In the genomic region with DNA sequence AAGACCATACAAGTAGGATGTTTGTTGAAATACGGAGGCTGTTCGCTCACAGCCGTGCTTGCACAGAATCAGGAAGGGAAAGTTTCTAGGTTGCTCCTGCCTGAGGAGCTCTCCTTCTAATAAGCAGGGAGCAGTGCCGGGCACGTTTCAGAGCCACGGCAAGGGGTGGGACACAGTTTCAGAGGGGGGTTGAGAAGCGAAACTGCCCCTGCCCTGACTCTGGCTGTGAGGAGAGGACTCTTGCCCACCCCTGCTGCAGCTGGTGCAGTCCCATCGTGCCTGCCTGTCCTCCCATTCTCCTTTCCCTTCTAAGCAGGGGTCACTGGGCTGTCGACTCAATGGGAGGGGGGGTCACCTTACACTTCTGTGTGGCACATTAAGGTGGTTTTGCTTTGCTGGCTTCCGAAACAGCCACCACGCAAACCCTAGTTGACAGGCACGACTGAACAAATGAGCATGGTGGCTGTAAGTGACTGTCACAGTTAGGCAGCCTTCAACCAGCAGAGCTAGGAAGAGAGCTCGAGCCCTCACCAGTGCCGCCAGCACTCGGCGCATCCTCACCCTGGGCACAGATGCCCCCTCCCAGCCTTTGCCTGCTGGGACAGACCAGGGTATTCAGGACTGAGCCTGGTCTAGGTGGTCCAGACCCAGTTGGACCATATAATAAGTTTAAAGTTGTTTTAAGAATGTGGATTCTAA, we compare ENCODE assay signal across 30 cellular contexts. TPM values are rescaled to one million over a fixed set of nuclear protein-coding genes. Genes with fewer than 3 reads are reported as not detected.
A peak's percentile ranks its signal among the peaks of the same experiment; 100 is the strongest.
DNase-seq lines count a peak whose midpoint lies in the region; ATAC-seq and TF ChIP-seq lines count a peak whose summit lies in the region.
"Had no signal": no experiment of that assay in that cellular context is flagged by ENCODE, and none has a peak within 500 bp of the region (broad histone marks: within the 10 kb centered on the region; RNA-seq: fewer than 3 reads in every experiment).

No MANE protein-coding gene starts in this region.

- H3K27ac ChIP-seq in Panc1 (ENCODE audit: low read length) (no peak overlapping the region), lower lobe of right lung (no peak overlapping the region)
- H3K27ac ChIP-seq in effector memory CD4-positive, alpha-beta T cell (ENCODE audit: insufficient read depth, low read length, poor library complexity, severe bottlenecking) = no peak overlapping the region
- H3K27ac ChIP-seq: ovary, tibial nerve had no signal

- no peak overlapping the region for H3K4me3 Mint-ChIP-seq in stimulated activated naive CD8-positive, alpha-beta T cell treated with anti-CD3 and anti-CD28 coated beads, Interleukin-15, Interleukin-2, amounts not matched to agents 100 ng/mL and 50 ng/mL, for 24 hours
- no peak overlapping the region for H3K4me3 Mint-ChIP-seq in stimulated activated naive CD8-positive, alpha-beta T cell treated with anti-CD3 and anti-CD28 coated beads, Interleukin-15, amount 100 ng/mL, for 72 hours
- H3K4me3 Mint-ChIP-seq: activated T-cell treated with anti-CD3 and anti-CD28 coated beads, Interleukin-2, amount 50 U/mL, for 72 hours; dendritic cell treated with granulocyte-macrophage colony-stimulating factor and Interleukin-4, amounts not matched to agents 40 ng/mL and 50 ng/mL, for 4 days; endodermal cell; natural killer cell treated with Interleukin-12 subunit alpha and Interleukin-12 subunit beta and Interleukin-15 and Interleukin-18, amount 100 ng/mL, for 72 hours had no signal

- no peaks in the 10 kb centered on the region for H3K9me3 Mint-ChIP-seq in stimulated activated naive CD8-positive, alpha-beta T cell treated with anti-CD3 and anti-CD28 coated beads, Interleukin-15, Interleukin-2, amounts not matched to agents 100 ng/mL and 50 ng/mL, for 24 hours
- no peaks in the 10 kb centered on the region for H3K9me3 Mint-ChIP-seq in stimulated activated naive CD8-positive, alpha-beta T cell treated with anti-CD3 and anti-CD28 coated beads, Interleukin-15, amount 100 ng/mL, for 72 hours
- H3K9me3 Mint-ChIP-seq: activated T-cell treated with anti-CD3 and anti-CD28 coated beads, Interleukin-2, amount 50 U/mL, for 72 hours; dendritic cell treated with granulocyte-macrophage colony-stimulating factor and Interleukin-4, amounts not matched to agents 40 ng/mL and 50 ng/mL, for 4 days; endodermal cell; natural killer cell treated with Interleukin-12 subunit alpha and Interleukin-12 subunit beta and Interleukin-15 and Interleukin-18, amount 100 ng/mL, for 72 hours had no signal

- H3K4me1 ChIP-seq in Panc1 (ENCODE audit: control insufficient read depth, insufficient read depth, low read length) (no peaks in the 10 kb centered on the region), lower lobe of right lung (no peaks in the 10 kb centered on the region)
- H3K4me1 ChIP-seq in effector memory CD4-positive, alpha-beta T cell (ENCODE audit: control insufficient read depth, insufficient read depth, low read length, poor library complexity, severe bottlenecking) = peaks cover 6% of the 10 kb centered on the region
- H3K4me1 ChIP-seq: tibial nerve had no signal

- in situ Hi-C loops in Panc1 (cut with HindIII; ENCODE audit: low pct_unique_long_range_greater_than_20kb, low sequenced_read_pairs) = no loop called here

- POLR2A ChIA-PET in Panc1 (lab: Charles Lee) = no interaction called here

- no peaks in the 10 kb centered on the region for H3K36me3 ChIP-seq in Panc1 (ENCODE audit: control insufficient read depth, insufficient read depth, low read length)
- peaks cover 24% of the 10 kb centered on the region for H3K36me3 ChIP-seq in lower lobe of right lung
- H3K36me3 ChIP-seq in effector memory CD4-positive, alpha-beta T cell (ENCODE audit: control insufficient read depth, insufficient read depth, low read length) = peaks cover 21% of the 10 kb centered on the region
- H3K36me3 ChIP-seq: ovary had no signal

- H3K4me3 ChIP-seq in Panc1 (ENCODE audit: low read depth in 2 of 2, low read length in 2 of 2) (no peak overlapping the region), lower lobe of right lung (no peak overlapping the region)
- no peak overlapping the region for H3K4me3 ChIP-seq in effector memory CD4-positive, alpha-beta T cell (ENCODE audit: insufficient read depth, low read depth, low read length, poor library complexity, severe bottlenecking)
- H3K4me3 ChIP-seq: ovary, tibial nerve had no signal

- BruUV-seq in Panc1 (replicated peaks; lab: Mats Ljungman, UMichigan) = no TSS peak

- H3K36me3 Mint-ChIP-seq in stimulated activated naive CD8-positive, alpha-beta T cell treated with anti-CD3 and anti-CD28 coated beads, Interleukin-15, Interleukin-2, amounts not matched to agents 100 ng/mL and 50 ng/mL, for 24 hours (ENCODE audit: low read depth) = peaks cover 7% of the 10 kb centered on the region
- H3K36me3 Mint-ChIP-seq: natural killer cell treated with Interleukin-12 subunit alpha and Interleukin-12 subunit beta and Interleukin-15 and Interleukin-18, amount 100 ng/mL, for 72 hours had no signal

- DNase-seq in stimulated activated naive CD8-positive, alpha-beta T cell treated with anti-CD3 and anti-CD28 coated beads, Interleukin-15, amount 100 ng/mL, for 72 hours = no peak
- DNase-seq in Panc1 (ENCODE audit: low read depth, low spot score) = no peak
- DNase-seq in lower lobe of right lung = peak; percentile 13
- DNase-seq in NOMO-1 treated with dmso at 0.1 percent for 144 hours (lab: John Stamatoyannopoulos, UW; ENCODE audit: unreplicated experiment) = no peak
- no peak for DNase-seq in effector memory CD4-positive, alpha-beta T cell
- DNase-seq: activated CD4-positive, alpha-beta T cell treated with anti-CD3 and anti-CD28 coated beads, Interleukin-2, amount 50 U/mL, for 4 hours; activated naive CD4-positive, alpha-beta T cell treated with Interleukin-2 at 50 U/mL for 16 hours; activated T-cell treated with anti-CD3 and anti-CD28 coated beads, Interleukin-2, amount 50 U/mL, for 72 hours; central memory CD4-positive, alpha-beta T cell; COR-L47; endodermal cell; foreskin melanocyte; kidney glomerular epithelial cell; mammary epithelial cell; NCI-H1436; NCI-H2081; NCI-H748 treated with DMSO at 0.1 percent for 48 hours; RPMI8226; stimulated activated CD4-positive, alpha-beta T cell treated with anti-CD3 and anti-CD28 coated beads, Interleukin-12 subunit alpha, Interleukin-12 subunit beta, amount 100 ng/mL, for 4 hours; stimulated activated CD4-positive, alpha-beta T cell treated with anti-CD3 and anti-CD28 coated beads, Interleukin-4, amount 100 ng/mL, for 1 hour had no signal

- H3K4me1 Mint-ChIP-seq in stimulated activated naive CD8-positive, alpha-beta T cell treated with anti-CD3 and anti-CD28 coated beads, Interleukin-15, Interleukin-2, amounts not matched to agents 100 ng/mL and 50 ng/mL, for 24 hours (ENCODE audit: low read depth) = no peaks in the 10 kb centered on the region
- H3K4me1 Mint-ChIP-seq in stimulated activated naive CD8-positive, alpha-beta T cell treated with anti-CD3 and anti-CD28 coated beads, Interleukin-15, amount 100 ng/mL, for 72 hours = peaks cover 17% of the 10 kb centered on the region
- H3K4me1 Mint-ChIP-seq: endodermal cell had no signal

- intact Hi-C loops in Panc1 (cut with micrococcal nuclease; ENCODE audit: unreplicated experiment) = no loop called here
- intact Hi-C loops in lower lobe of right lung (cut with DNase I) = no loop called here

- no peak for ATAC-seq in stimulated activated naive CD8-positive, alpha-beta T cell treated with anti-CD3 and anti-CD28 coated beads, Interleukin-15, amount 100 ng/mL, for 72 hours
- 0 out of 2 replicates have a peak, but pooled peaks have one; percentile 22 for ATAC-seq in Panc1
- ATAC-seq in lower lobe of right lung = no peak
- no peak for ATAC-seq in GM21360 (IDR thresholded peaks at IDR 0.05; ENCODE audit: unreplicated experiment)
- ATAC-seq: activated CD4-positive, CD25-positive, alpha-beta regulatory T cell treated with anti-CD3 and anti-CD28 coated beads, Interleukin-2, amount 50 U/mL, for 24 hours; activated T-cell treated with anti-CD3 and anti-CD28 coated beads, Interleukin-2, amount 50 U/mL, for 72 hours; HCT116; HepG2; natural killer cell treated with Interleukin-12 subunit alpha and Interleukin-12 subunit beta and Interleukin-15 and Interleukin-18, amount 100 ng/mL, for 72 hours had no signal

- no peaks in the 10 kb centered on the region for H3K27me3 ChIP-seq in Panc1 (ENCODE audit: control insufficient read depth, insufficient read depth, low read length)
- peaks cover 15% of the 10 kb centered on the region for H3K27me3 ChIP-seq in lower lobe of right lung (ENCODE audit: low read depth)
- H3K27me3 ChIP-seq in effector memory CD4-positive, alpha-beta T cell (replicated peaks; ENCODE audit: control insufficient read depth, insufficient read depth, low read length, poor library complexity, severe bottlenecking) = no peaks in the 10 kb centered on the region
- H3K27me3 ChIP-seq: ovary had no signal

- H3K9me3 ChIP-seq in Panc1 (ENCODE audit: control insufficient read depth, insufficient read depth, low read depth, low read length) (no peaks in the 10 kb centered on the region), lower lobe of right lung (no peaks in the 10 kb centered on the region)
- no peaks in the 10 kb centered on the region for H3K9me3 ChIP-seq in effector memory CD4-positive, alpha-beta T cell (ENCODE audit: control insufficient read depth, low read length)
- H3K9me3 ChIP-seq: ovary, tibial nerve had no signal

- TF ChIP-seq CTCF in Panc1 (IDR thresholded peaks at IDR 0.05) = no peak
- TF ChIP-seq CTCF in lower lobe of right lung (IDR thresholded peaks at IDR 0.05) = no peak

- peak overlapping the region; percentile 34 for H3K27ac Mint-ChIP-seq in stimulated activated naive CD8-positive, alpha-beta T cell treated with anti-CD3 and anti-CD28 coated beads, Interleukin-15, Interleukin-2, amounts not matched to agents 100 ng/mL and 50 ng/mL, for 24 hours
- peak overlapping the region in 1 of 2 donors; percentile 49 for H3K27ac Mint-ChIP-seq in stimulated activated naive CD8-positive, alpha-beta T cell treated with anti-CD3 and anti-CD28 coated beads, Interleukin-15, amount 100 ng/mL, for 72 hours
- H3K27ac Mint-ChIP-seq: activated T-cell treated with anti-CD3 and anti-CD28 coated beads, Interleukin-2, amount 50 U/mL, for 72 hours; dendritic cell treated with granulocyte-macrophage colony-stimulating factor and Interleukin-4, amounts not matched to agents 40 ng/mL and 50 ng/mL, for 4 days; endodermal cell; natural killer cell treated with Interleukin-12 subunit alpha and Interleukin-12 subunit beta and Interleukin-15 and Interleukin-18, amount 100 ng/mL, for 72 hours had no signal

- peaks cover 31% of the 10 kb centered on the region for H3K27me3 Mint-ChIP-seq in stimulated activated naive CD8-positive, alpha-beta T cell treated with anti-CD3 and anti-CD28 coated beads, Interleukin-15, Interleukin-2, amounts not matched to agents 100 ng/mL and 50 ng/mL, for 24 hours
- peaks cover 55% of the 10 kb centered on the region for H3K27me3 Mint-ChIP-seq in stimulated activated naive CD8-positive, alpha-beta T cell treated with anti-CD3 and anti-CD28 coated beads, Interleukin-15, amount 100 ng/mL, for 72 hours

- CTCF ChIA-PET in Panc1 (lab: Charles Lee) = no interaction called here

RNA-seq across cellular contexts. Expression of a gene that starts 37.5 kb away (rescaled TPM):
- total RNA-seq in Panc1 (2021; ENCODE audit: unreplicated experiment) (18.1 TPM), lower lobe of right lung (23.0 TPM)
- polyA plus RNA-seq in Panc1 (2012; ENCODE audit: insufficient read length) = 37.3 TPM
- total RNA-seq: HepG2; T-helper 1 cell treated with Interleukin-12 subunit alpha and Interleukin-12 subunit beta and Interleukin-4 antibody, amounts not matched to agents 30 ng/mL and 1 ng/mL, for 36 hours had no signal
